ENCODE assay signal across 17 cellular contexts in genomic region chr7:100863406-100863950, GRCh38. TPM values are rescaled to one million over a fixed set of nuclear protein-coding genes. Genes with fewer than 3 reads are reported as not detected.
DNase-seq lines count a peak whose midpoint lies in the region; ATAC-seq, FAIRE-seq and TF ChIP-seq lines count a peak whose summit lies in the region.
"Had no signal": no experiment of that assay in that cellular context is flagged by ENCODE, and none has a peak within 500 bp of the region (broad histone marks: within the 10 kb centered on the region; RNA-seq: fewer than 3 reads in every experiment).

No MANE protein-coding gene starts in this region.

- TF ChIP-seq POLR2A in breast epithelium (IDR thresholded peaks at IDR 0.05) (no peak), gastrocnemius medialis (IDR thresholded peaks at IDR 0.05) (no peak)

- intact Hi-C loops in breast epithelium (cut with DNase I; ENCODE audit: low total_unique reads) = loop anchor here (10.0 kb wide), 1 partner anchor 159 kb away; the partner anchor contains the start of gene POP7
- intact Hi-C loops in gastrocnemius medialis (cut with DNase I; ENCODE audit: low total_unique reads) = loop anchor here (10.0 kb wide), 1 partner anchor 249 kb away; the partner anchor contains the start of gene MOSPD3

- no peak for FAIRE-seq in RCC 7860 (lab: Jason Lieb, UNC)

- H3K4me1 ChIP-seq in BLaER1 (peaks cover 58% of the 10 kb centered on the region), breast epithelium (peaks cover 7 to 10% of the 10 kb centered on the region in 2 donors), gastrocnemius medialis (peaks cover 3 to 18% of the 10 kb centered on the region in 2 donors)

- H3K36me3 ChIP-seq in BLaER1 (peaks cover 65% of the 10 kb centered on the region), breast epithelium (peaks cover 3% of the 10 kb centered on the region), gastrocnemius medialis (no peaks in the 10 kb centered on the region)

- in situ Hi-C loops in gastrocnemius medialis (cut with MboI; ENCODE audit: low sequenced_read_pairs in 4 of 4) = loop anchor here in 3 of 4 donors (10.0 to 25.0 kb wide), 5 partner anchors 151 to 426 kb away; partner anchors contain the start of genes POP7 (in 2 of the 3), SPACDR (in 2 of the 3), EPO (in 1 of the 3) and FBXO24 (in 1 of the 3)

- no peaks in the 10 kb centered on the region for H3K27me3 ChIP-seq in BLaER1
- no peaks in the 10 kb centered on the region for H3K27me3 ChIP-seq in breast epithelium
- H3K27me3 ChIP-seq in gastrocnemius medialis = peaks cover 3 to 7% (median 7%) of the 10 kb centered on the region in 3 donors
- H3K27me3 ChIP-seq: tibial nerve had no signal

- H3K9me3 ChIP-seq in BLaER1 (no peaks in the 10 kb centered on the region), breast epithelium (no peaks in the 10 kb centered on the region), gastrocnemius medialis (no peaks in the 10 kb centered on the region)
- H3K9me3 ChIP-seq: tibial nerve had no signal

- no peak for ATAC-seq in GM18519 (IDR thresholded peaks at IDR 0.05; ENCODE audit: low FRiP score, unreplicated experiment)
- ATAC-seq in gastrocnemius medialis = no peak
- ATAC-seq: left ventricle myocardium superior; naive thymus-derived CD8-positive, alpha-beta T cell had no signal

- DNase-seq in RCC 7860 (ENCODE audit: low spot score) (peak; percentile 40), midbrain (lab: John Stamatoyannopoulos, UW) (peak; percentile 34), hepatic stellate cell (ENCODE audit: low spot score) (no peak), breast epithelium (ENCODE audit: low spot score in 2 of 2) (no peak), gastrocnemius medialis (no peak)
- DNase-seq: activated CD4-positive, alpha-beta T cell treated with anti-CD3 and anti-CD28 coated beads for 1 hour; activated naive CD4-positive, alpha-beta T cell treated with anti-CD3 and anti-CD28 coated beads, Interleukin-2, amount 10 ng/mL, durations not matched to agents 7 days and 5 days; Karpas-422; left ventricle myocardium superior; PC-9; stimulated activated CD8-positive, alpha-beta memory T cell treated with anti-CD3 and anti-CD28 coated beads, Interleukin-4, amount 100 ng/mL, for 48 hours; T-helper 1 cell had no signal

- H3K4me3 ChIP-seq in BLaER1 (no peak overlapping the region), breast epithelium (no peak overlapping the region), gastrocnemius medialis (no peak overlapping the region)
- H3K4me3 ChIP-seq: PC-9, tibial nerve had no signal

- H4K20me1 ChIP-seq in BLaER1 = peaks cover 27% of the 10 kb centered on the region

- H3K27ac ChIP-seq in BLaER1 (no peak overlapping the region), cingulate gyrus (ENCODE audit: low read depth, low read length) (peak overlapping the region; percentile 88), breast epithelium (peak overlapping the region in 1 of 2 donors; percentile 45), gastrocnemius medialis (no peak overlapping the region)
- H3K27ac ChIP-seq: PC-9 had no signal

- peak overlapping the region; percentile 43 for H3K4me2 ChIP-seq in BLaER1
- H3K4me2 ChIP-seq: PC-9 had no signal

- peak overlapping the region; percentile 7; the same call in 1 of the 2 replicates for H3K9ac ChIP-seq in BLaER1

- TF ChIP-seq CTCF in breast epithelium (IDR thresholded peaks at IDR 0.05) (no peak), gastrocnemius medialis (IDR thresholded peaks at IDR 0.05 in 4 of 5, conservative IDR thresholded peaks at IDR 0.05 in 1 of 5) (no peak)

RNA-seq across cellular contexts. Expression of gene TRIP6, which starts 3.7 kb away (rescaled TPM):
- total RNA-seq in breast epithelium = 10 to 100 TPM; 45.3 to 62.8 (median 49.8) TPM
- 1 to 10 TPM; 4.6 to 9.1 (median 7.3) TPM for total RNA-seq in gastrocnemius medialis

RNA-seq across cellular contexts. Expression of gene SLC12A9, which starts 11.0 kb away (rescaled TPM):
- 10 to 100 TPM; 13.3 to 18.0 (median 16.7) TPM for total RNA-seq in breast epithelium
- 1 to 10 TPM; 2.5 to 4.3 (median 3.8) TPM for total RNA-seq in gastrocnemius medialis

RNA-seq across cellular contexts. Expression of gene SRRT, which starts 11.4 kb away (rescaled TPM):
- 100 to 1,000 TPM in 2 of 3 donors, 10 to 100 TPM in 1; 45.8 to 111 (median 104) TPM for total RNA-seq in breast epithelium
- total RNA-seq in gastrocnemius medialis = 10 to 100 TPM; 35.0 to 47.3 (median 39.8) TPM

RNA-seq across cellular contexts. Expression of gene UFSP1, which starts 26.0 kb away (rescaled TPM):
- total RNA-seq in breast epithelium (1 to 10 TPM; 2.9 to 4.2 (median 3.7) TPM), gastrocnemius medialis (1 to 10 TPM; 2.0 to 7.1 (median 4.0) TPM)

RNA-seq across cellular contexts. Expression of gene ACHE, which starts 32.2 kb away (rescaled TPM):
- total RNA-seq in breast epithelium = 1 to 10 TPM in 2 of 3 donors, under 1 TPM in 1; 0.64 to 4.3 (median 3.2) TPM
- total RNA-seq in gastrocnemius medialis = 10 to 100 TPM in 2 of 4 donors, 1 to 10 TPM in 2; 6.5 to 59.5 (median 11.4) TPM

Comparison
In these comparisons a context has a peak if more than half of its experiments do, and no peak if none do; other contexts are left out.
1. DNase-seq: peak in RCC 7860 (single experiment) and midbrain (single experiment); none in hepatic stellate cell (single experiment), breast epithelium (0 of 2) and gastrocnemius medialis (0 of 2).
2. RNA of gene TRIP6, which starts 3.7 kb away (total RNA-seq): 45.3 to 62.8 TPM in breast epithelium; 4.6 to 9.1 TPM in gastrocnemius medialis; every median in the first group is over 4 times any median in the second.